In genomic region chr12:121465921-121466799, GRCh38 we compare ENCODE assay signal across 8 cellular contexts.
DNase-seq lines count a peak whose midpoint lies in the region; ATAC-seq and TF ChIP-seq lines count a peak whose summit lies in the region.

No MANE protein-coding gene starts in this region.

- H3K27me3 Mint-ChIP-seq in Caco-2 (ENCODE audit: insufficient read depth, unreplicated experiment) (no peaks in the 10 kb centered on the region), WTC11 (ENCODE audit: low read depth) (no peaks in the 10 kb centered on the region)

- H3K27me3 ChIP-seq in Caco-2 (replicated peaks; ENCODE audit: control insufficient read depth, insufficient read depth, low read length) (no peaks in the 10 kb centered on the region), HUES64 (ENCODE audit: insufficient read depth, low read length) (peaks cover 6% of the 10 kb centered on the region; the same call in 1 of the 2 replicates), dorsolateral prefrontal cortex (no peaks in the 10 kb centered on the region), thyroid gland (no peaks in the 10 kb centered on the region)

- CTCF ChIA-PET in Caco-2 (lab: Charles Lee) (no interaction called here), WTC11 (lab: Charles Lee) (interaction anchor here (1.3 kb wide), 1 partner anchor 23 kb away, joined by 4 read pairs; no protein-coding TSS in a partner anchor)

- BruUV-seq in Caco-2 (replicated peaks; lab: Mats Ljungman, UMichigan): TSS peak; percentile 65

- ATAC-seq in GM21390 (IDR thresholded peaks at IDR 0.05; ENCODE audit: unreplicated experiment) (peak; percentile 8), WTC11 (no peak)

- H3K4me1 ChIP-seq in Caco-2 (peaks cover 16% of the 10 kb centered on the region; the same call in 1 of the 2 replicates), HUES64 (ENCODE audit: insufficient read depth, low read length) (peaks cover 13% of the 10 kb centered on the region), thyroid gland (peaks cover 13 to 43% of the 10 kb centered on the region in 2 donors)

- 14% methylated on average over 71 of the region's 71 CpGs for WGBS in HUES64
- 40 to 54% methylated on average over 23 to 33 of the region's 71 CpGs for WGBS in thyroid gland, 2 donors

- DNase-seq in Caco-2: peak in 1 of 2 experiments; percentile 44
- no peak for DNase-seq in WTC11 (ENCODE audit: low spot score)
- peak in 1 of 10 donors; percentile 56 for DNase-seq in dorsolateral prefrontal cortex
- DNase-seq in myocyte (ENCODE audit: low read depth): peak; percentile 30
- DNase-seq in thyroid gland: no peak
- DNase-seq in NCI-H2227 (lab: John Stamatoyannopoulos, UW; ENCODE audit: unreplicated experiment): no peak

- TF ChIP-seq POLR2A in thyroid gland (IDR thresholded peaks at IDR 0.05): no peak

- H3K4me3 ChIP-seq in Caco-2 (ENCODE audit: low read depth, low read length) (peak overlapping the region; percentile 63), HUES64 (ENCODE audit: low read length) (peak overlapping the region; percentile 67), dorsolateral prefrontal cortex (peak overlapping the region; percentile 22 to 82 (median 58)), thyroid gland (replicated peaks in 1 of 3) (peak overlapping the region; percentile 11 to 54 (median 15))

- H3K4me3 Mint-ChIP-seq in Caco-2 (ENCODE audit: unreplicated experiment): peak overlapping the region; percentile 93
- peak overlapping the region; percentile 82 for H3K4me3 Mint-ChIP-seq in WTC11

- peaks cover 6% of the 10 kb centered on the region for H3K36me3 Mint-ChIP-seq in Caco-2 (ENCODE audit: insufficient read depth, unreplicated experiment)
- H3K36me3 Mint-ChIP-seq in WTC11: no peaks in the 10 kb centered on the region

- H3K36me3 ChIP-seq in Caco-2 (ENCODE audit: control insufficient read depth, insufficient read depth, low read length) (peaks cover 2% of the 10 kb centered on the region; the same call in 1 of the 2 replicates), HUES64 (ENCODE audit: insufficient read depth, low read length) (peaks cover 10% of the 10 kb centered on the region; the same call in 1 of the 2 replicates), thyroid gland (no peaks in the 10 kb centered on the region)

- peak overlapping the region; percentile 84 for H3K27ac Mint-ChIP-seq in Caco-2 (ENCODE audit: unreplicated experiment)
- peak overlapping the region; percentile 32; the same call in 1 of the 2 replicates for H3K27ac Mint-ChIP-seq in WTC11

- intact Hi-C loops in Caco-2 (cut with micrococcal nuclease; ENCODE audit: unreplicated experiment): no loop called here
- intact Hi-C loops in dorsolateral prefrontal cortex (cut with DNase I): no loop called here
- intact Hi-C loops in thyroid gland (cut with DNase I): no loop called here

- no peak overlapping the region for H3K27ac ChIP-seq in HUES64 (ENCODE audit: low read depth, low read length)
- peak overlapping the region in 9 of 59 donors; percentile 1 to 53 (median 37) for H3K27ac ChIP-seq in dorsolateral prefrontal cortex
- H3K27ac ChIP-seq in thyroid gland: no peak overlapping the region

- H3K9me3 ChIP-seq in Caco-2 (no peaks in the 10 kb centered on the region), HUES64 (ENCODE audit: insufficient read depth, low read depth, low read length) (no peaks in the 10 kb centered on the region), thyroid gland (no peaks in the 10 kb centered on the region)

- H3K4me1 Mint-ChIP-seq in Caco-2 (ENCODE audit: low read depth, unreplicated experiment) (peaks cover 9% of the 10 kb centered on the region), WTC11 (peaks cover 36% of the 10 kb centered on the region)

- POLR2A ChIA-PET in Caco-2 (lab: Charles Lee): no interaction called here
- POLR2A ChIA-PET in WTC11 (lab: Charles Lee): no interaction called here

- peak overlapping the region; percentile 77 for H3K9ac ChIP-seq in HUES64 (ENCODE audit: low read depth, low read length)

- H3K9me3 Mint-ChIP-seq in Caco-2 (ENCODE audit: unreplicated experiment) (no peaks in the 10 kb centered on the region), WTC11 (no peaks in the 10 kb centered on the region)

- TF ChIP-seq CTCF in Caco-2 (IDR thresholded peaks at IDR 0.05; ENCODE audit: insufficient read depth in 1 of 2, low read depth in 1 of 2, low read length in 1 of 2, severe bottlenecking in 1 of 2, unreplicated experiment in 1 of 2) (no peak), WTC11 (IDR thresholded peaks at IDR 0.05) (no peak), dorsolateral prefrontal cortex (IDR thresholded peaks at IDR 0.05 in 54 of 56, conservative IDR thresholded peaks at IDR 0.05 in 2 of 56; ENCODE audit: low read depth in 1 of 56, partially characterized antibody in 56 of 56) (no peak), thyroid gland (IDR thresholded peaks at IDR 0.05) (no peak)

TF ChIP-seq in WTC11, 78 proteins besides CTCF, POLR2A, EP300 and RAD21:
- TF ChIP-seq KAT7 (CRISPR knock-in tag; IDR thresholded peaks at IDR 0.05; ENCODE audit: borderline replicate concordance) (no peak), HMGA2 (CRISPR knock-in tag; IDR thresholded peaks at IDR 0.05) (no peak), MYBL2 (CRISPR knock-in tag; IDR thresholded peaks at IDR 0.05) (no peak), USF2 (CRISPR knock-in tag; IDR thresholded peaks at IDR 0.05) (no peak), OVOL2 (CRISPR knock-in tag; IDR thresholded peaks at IDR 0.05; ENCODE audit: borderline replicate concordance) (no peak), ZNF396 (CRISPR knock-in tag; IDR thresholded peaks at IDR 0.05; ENCODE audit: borderline replicate concordance) (no peak)

Comparison
In these comparisons a context has a peak if more than half of its experiments do, and no peak if none do; other contexts are left out.
1. H3K4me3 ChIP-seq: peak in every context shown above with its lines; median percentile 67 in HUES64; 63 in Caco-2; 58 in dorsolateral prefrontal cortex; 15 in thyroid gland.